ENCODE assay signal across 11 cellular contexts in genomic region chr14:71995741-71996140, GRCh38.
"Had no signal": no experiment of that assay in that cellular context is flagged by ENCODE, and none has a peak within 500 bp of the region (broad histone marks: within the 10 kb centered on the region; RNA-seq: fewer than 3 reads in every experiment).

No MANE protein-coding gene starts in this region.

- H3K36me3 ChIP-seq: HAP-1 had no signal

- H3K4me1 Mint-ChIP-seq: GM23338, H9 had no signal

- H3K4me3 Mint-ChIP-seq: GM23338, H9, HFFc6 had no signal

- H3K4me3 ChIP-seq: GM23248, GM23338, HAP-1 had no signal

- H3K4me1 ChIP-seq: HAP-1 had no signal

- H3K27ac Mint-ChIP-seq: GM23338, H9, HFFc6 had no signal

- ATAC-seq: GM23338, HCT116 had no signal

- FAIRE-seq: H1, H54 had no signal

- H3K9me3 ChIP-seq: HAP-1 had no signal

- DNase-seq: GM23248, GOT3, H7, H9, HCEC 1CT, HFFc6 had no signal

- H3K27ac ChIP-seq: GM23248 had no signal
